ENCODE assay signal across 10 cellular contexts in genomic region chr20:5797843-5798462, GRCh38.
A peak's percentile ranks its signal among the peaks of the same experiment; 100 is the strongest.
DNase-seq lines count a peak whose midpoint lies in the region; ATAC-seq and TF ChIP-seq lines count a peak whose summit lies in the region.
"Had no signal": no experiment of that assay in that cellular context is flagged by ENCODE, and none has a peak within 500 bp of the region (broad histone marks: within the 10 kb centered on the region; RNA-seq: fewer than 3 reads in every experiment).

No MANE protein-coding gene starts in this region.

- CTCF ChIA-PET in GM10248 (lab: Yijun Ruan, JAX): interaction anchor here (1.0 to 2.8 kb wide), 11 partner anchors 9 to 269 kb away, joined by 3 to 22 read pairs (median 3); no protein-coding TSS in a partner anchor

- H3K27ac ChIP-seq in VCaP: peak overlapping the region; percentile 25
- H3K27ac ChIP-seq: cardiac muscle cell had no signal

- POLR2A ChIA-PET in GM10248 (lab: Yijun Ruan, JAX): no interaction called here

- ATAC-seq in GM19438 (IDR thresholded peaks at IDR 0.05; ENCODE audit: low read depth, unreplicated experiment): peak; percentile 96
- peak; percentile 96 for ATAC-seq in HG03103 (IDR thresholded peaks at IDR 0.05; ENCODE audit: low read depth, unreplicated experiment)

- no peak for TF ChIP-seq CTCF in GM10248 (IDR thresholded peaks at IDR 0.05; ENCODE audit: control extremely low read depth, extremely low read depth, low read depth, missing control alignments)
- TF ChIP-seq CTCF in VCaP (conservative IDR thresholded peaks at IDR 0.05): no peak

- DNase-seq in GM10248 (ENCODE audit: extremely low spot score): peak; percentile 66
- no peak for DNase-seq in AG08396 (ENCODE audit: low spot score)
- no peak for DNase-seq in epidermal melanocyte (ENCODE audit: insufficient read length, low spot score)
- DNase-seq in activated CD4-positive, alpha-beta T cell treated with anti-CD3 and anti-CD28 coated beads, Interleukin-2, amount 50 U/mL, for 1 hour: no peak
- DNase-seq in stimulated activated CD4-positive, alpha-beta T cell treated with anti-CD3 and anti-CD28 coated beads, Interleukin-2, amount 100 ng/mL, for 24 hours: no peak
- DNase-seq: DMS153 had no signal
